1 cellular context compared by ENCODE assay signal in the genomic region with DNA sequence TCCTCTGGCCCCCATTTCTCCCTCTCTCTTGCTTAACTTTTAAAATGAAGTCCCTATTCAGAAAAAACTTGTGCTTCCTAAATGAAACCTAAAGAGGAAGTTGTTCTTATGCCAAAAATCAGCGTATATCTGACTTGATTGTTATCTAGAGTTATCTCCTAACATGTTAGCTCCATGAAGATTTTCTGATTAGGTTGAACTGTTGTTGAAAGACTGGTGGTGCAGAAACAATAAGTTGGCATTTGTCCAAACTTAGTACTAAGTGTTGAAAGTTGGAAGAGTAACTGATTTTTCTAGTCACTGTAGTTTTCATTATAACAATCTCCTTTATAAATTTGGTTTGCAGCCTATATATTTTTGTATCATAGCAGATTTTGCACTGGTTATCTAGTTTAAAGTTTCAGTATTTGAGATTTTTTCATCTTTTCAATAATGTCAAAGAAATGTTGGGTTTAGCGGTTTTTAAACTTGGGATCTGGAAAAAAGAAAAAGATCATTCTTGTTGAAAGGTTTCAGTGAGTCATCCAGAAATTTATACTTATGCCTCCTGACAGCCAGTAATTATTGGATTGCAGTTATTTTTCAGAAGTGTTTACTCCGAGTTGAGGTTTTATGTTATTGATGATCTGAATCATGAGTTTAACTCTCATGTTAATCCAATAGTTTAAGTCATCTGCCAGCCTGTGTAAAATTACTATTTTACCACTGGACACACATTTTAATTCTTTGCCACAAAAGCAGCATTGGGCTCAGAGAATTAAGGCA.
TF ChIP-seq lines count a peak whose summit lies in the region.

No MANE protein-coding gene starts in this region.

TF ChIP-seq in H1, 55 proteins besides CTCF, POLR2A, EP300 and RAD21:
- no peak for TF ChIP-seq SIX5 (IDR thresholded peaks at IDR 0.05; ENCODE audit: low read depth, low read length)
- no peak for TF ChIP-seq RNF2 (IDR thresholded peaks at IDR 0.05; ENCODE audit: borderline replicate concordance, low read depth, low read length, missing control alignments, poor library complexity, severe bottlenecking)
- no peak for TF ChIP-seq ASH2L (IDR thresholded peaks at IDR 0.05; ENCODE audit: low read length)
- TF ChIP-seq CREB1 (IDR thresholded peaks at IDR 0.05), result no peak
- TF ChIP-seq TCF12 (IDR thresholded peaks at IDR 0.05; ENCODE audit: low read depth, low read length), result no peak
- TF ChIP-seq CBX8 (IDR thresholded peaks at IDR 0.05; ENCODE audit: borderline replicate concordance, low read depth, low read length), result no peak
- TF ChIP-seq SP2 (IDR thresholded peaks at IDR 0.05; ENCODE audit: low read length), result no peak
- no peak for TF ChIP-seq BCL11A (IDR thresholded peaks at IDR 0.05; ENCODE audit: low read depth in 2 of 2, low read length in 2 of 2)
- TF ChIP-seq GTF2F1 (IDR thresholded peaks at IDR 0.05; ENCODE audit: borderline replicate concordance, low read depth, low read length), result no peak
- TF ChIP-seq SP1 (IDR thresholded peaks at IDR 0.05; ENCODE audit: low read depth, low read length), result no peak
- TF ChIP-seq, protein P1, sequence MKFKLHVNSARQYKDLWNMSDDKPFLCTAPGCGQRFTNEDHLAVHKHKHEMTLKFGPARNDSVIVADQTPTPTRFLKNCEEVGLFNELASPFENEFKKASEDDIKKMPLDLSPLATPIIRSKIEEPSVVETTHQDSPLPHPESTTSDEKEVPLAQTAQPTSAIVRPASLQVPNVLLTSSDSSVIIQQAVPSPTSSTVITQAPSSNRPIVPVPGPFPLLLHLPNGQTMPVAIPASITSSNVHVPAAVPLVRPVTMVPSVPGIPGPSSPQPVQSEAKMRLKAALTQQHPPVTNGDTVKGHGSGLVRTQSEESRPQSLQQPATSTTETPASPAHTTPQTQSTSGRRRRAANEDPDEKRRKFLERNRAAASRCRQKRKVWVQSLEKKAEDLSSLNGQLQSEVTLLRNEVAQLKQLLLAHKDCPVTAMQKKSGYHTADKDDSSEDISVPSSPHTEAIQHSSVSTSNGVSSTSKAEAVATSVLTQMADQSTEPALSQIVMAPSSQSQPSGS (IDR thresholded peaks at IDR 0.05; ENCODE audit: low read length), result no peak
- TF ChIP-seq POU5F1 (IDR thresholded peaks at IDR 0.05; ENCODE audit: low read depth, low read length), result no peak
- no peak for TF ChIP-seq GABPA (IDR thresholded peaks at IDR 0.05; ENCODE audit: borderline replicate concordance, insufficient read depth, low read length)
